In genomic region chr17:45274033-45274432, GRCh38 we compare ENCODE assay signal across 21 cellular contexts. TPM values are rescaled to one million over a fixed set of nuclear protein-coding genes. Genes with fewer than 3 reads are reported as not detected.
"Had no signal": no experiment of that assay in that cellular context is flagged by ENCODE, and none has a peak within 500 bp of the region (broad histone marks: within the 10 kb centered on the region; RNA-seq: fewer than 3 reads in every experiment).

No MANE protein-coding gene starts in this region.

- DNase-seq: activated CD4-positive, alpha-beta T cell treated with anti-CD3 and anti-CD28 coated beads, Interleukin-2, amount 50 U/mL, for 48 hours; activated CD4-positive, CD25-positive, alpha-beta regulatory T cell treated with anti-CD3 and anti-CD28 coated beads, Interleukin-2, amount 50 U/mL, for 72 hours; activated gamma-delta T cell; activated naive CD8-positive, alpha-beta T cell treated with anti-CD3 and anti-CD28 coated beads for 36 hours; activated T-cell treated with anti-CD3 and anti-CD28 coated beads, Interleukin-2, amount 50 U/mL, for 48 hours; amygdala; brain microvascular endothelial cell; cerebellar nuclear complex; effector CD8-positive, alpha-beta T cell; foreskin melanocyte; naive thymus-derived CD4-positive, alpha-beta T cell; retina; small intestine; stomach; T-cell; T-helper 9 cell; testis; upper lobe of left lung had no signal

- H3K4me3 Mint-ChIP-seq: activated naive CD8-positive, alpha-beta T cell treated with anti-CD3 and anti-CD28 coated beads for 36 hours; naive thymus-derived CD4-positive, alpha-beta T cell; T-cell had no signal

- H3K9me3 ChIP-seq: stomach, testis, upper lobe of left lung had no signal

- H3K9me3 Mint-ChIP-seq: activated naive CD8-positive, alpha-beta T cell treated with anti-CD3 and anti-CD28 coated beads for 36 hours; naive thymus-derived CD4-positive, alpha-beta T cell; T-cell had no signal

- H3K27me3 Mint-ChIP-seq: activated naive CD8-positive, alpha-beta T cell treated with anti-CD3 and anti-CD28 coated beads for 36 hours; naive thymus-derived CD4-positive, alpha-beta T cell; T-cell had no signal

- H3K4me3 ChIP-seq: SK-N-MC, stomach, testis, upper lobe of left lung had no signal

- H3K27ac ChIP-seq: brain microvascular endothelial cell, SK-N-MC, stomach, testis, upper lobe of left lung had no signal

- H3K27ac Mint-ChIP-seq: activated naive CD8-positive, alpha-beta T cell treated with anti-CD3 and anti-CD28 coated beads for 36 hours; T-cell had no signal

- H3K27me3 ChIP-seq: brain microvascular endothelial cell, stomach, testis, upper lobe of left lung had no signal

RNA-seq across cellular contexts. Expression of gene SPATA32, which starts 12.1 kb away (rescaled TPM):
- total RNA-seq: fibroblast of lung, lung microvascular endothelial cell, stomach had no signal
- polyA plus RNA-seq: fibroblast of lung, stomach had no signal
